In genomic region chr11:405323-405975, GRCh38 we compare ENCODE assay signal across 9 cellular contexts. TPM values are rescaled to one million over a fixed set of nuclear protein-coding genes. Genes with fewer than 3 reads are reported as not detected.
DNase-seq lines count a peak whose midpoint lies in the region; ATAC-seq, FAIRE-seq and TF ChIP-seq lines count a peak whose summit lies in the region.
"Had no signal": no experiment of that assay in that cellular context is flagged by ENCODE, and none has a peak within 500 bp of the region (broad histone marks: within the 10 kb centered on the region; RNA-seq: fewer than 3 reads in every experiment).

No MANE protein-coding gene starts in this region.

- H3K9me3 ChIP-seq in A549 = no peaks in the 10 kb centered on the region
- H3K9me3 ChIP-seq in lower lobe of right lung = no peaks in the 10 kb centered on the region

- H3K27ac ChIP-seq in A549 = peak overlapping the region in 1 of 2 experiments; percentile 93; a peak in 3 of 6 replicates
- H3K27ac ChIP-seq in lower lobe of right lung = no peak overlapping the region

- 0 out of 3 replicates have a peak, but pooled peaks have one; percentile 8 for TF ChIP-seq CTCF in A549 (IDR thresholded peaks at IDR 0.05)
- peak; percentile 19 for TF ChIP-seq CTCF in chondrocyte (IDR thresholded peaks at IDR 0.05)
- TF ChIP-seq CTCF in lower lobe of right lung (IDR thresholded peaks at IDR 0.05) = no peak

- no peak for DNase-seq in A549 (ENCODE audit: low read depth in 1 of 2, low spot score in 1 of 2)
- DNase-seq in chondrocyte (ENCODE audit: low spot score) = no peak
- peak; percentile 60 for DNase-seq in lower lobe of right lung
- no peak for DNase-seq in stimulated activated CD4-positive, alpha-beta T cell treated with anti-CD3 and anti-CD28 coated beads, Interleukin-15, amount 100 ng/mL, for 24 hours
- DNase-seq in HUDEP-2 (lab: John Stamatoyannopoulos, UW; ENCODE audit: unreplicated experiment in 76 of 76) = no peak
- DNase-seq in stimulated activated CD8-positive, alpha-beta memory T cell treated with anti-CD3 and anti-CD28 coated beads, Interleukin-4, amount 100 ng/mL, for 48 hours = no peak

- H3K4me1 Mint-ChIP-seq in IgD-negative memory B cell = peaks cover 0 to 2% (median 2%) of the 10 kb centered on the region in 3 donors
- H3K4me1 Mint-ChIP-seq in chondrocyte (ENCODE audit: low read depth) = peaks cover 8% of the 10 kb centered on the region

- H3K36me3 ChIP-seq in lower lobe of right lung = peaks cover 4% of the 10 kb centered on the region

- no peak for TF ChIP-seq POLR2A in A549 (IDR thresholded peaks at IDR 0.05; ENCODE audit: low read length)

- H3K4me2 ChIP-seq in A549 = peak overlapping the region; percentile 88

- peak in 1 of 2 experiments; percentile 27; a peak in 1 of 5 replicates for TF ChIP-seq RAD21 in A549 (conservative IDR thresholded peaks at IDR 0.05 in 1 of 2, IDR thresholded peaks at IDR 0.05 in 1 of 2)

- TF ChIP-seq EP300 in A549 (IDR thresholded peaks at IDR 0.05) = no peak

- CTCF ChIA-PET in A549 (lab: Yijun Ruan, JAX) = interaction anchor here (0.6 to 9.0 kb wide), 8 partner anchors 9 to 114 kb away, joined by 3 to 112 read pairs (median 4); partner anchors contain the start of genes PTDSS2 and RNH1

- H3K4me3 ChIP-seq in A549 = no peak overlapping the region
- H3K4me3 ChIP-seq in lower lobe of right lung = no peak overlapping the region

- POLR2A ChIA-PET in A549 (lab: Yijun Ruan, JAX) = interaction anchor here (3.3 kb wide), 1 partner anchor 42 kb away, joined by 30 read pairs; no protein-coding TSS in a partner anchor

- intact Hi-C loops in lower lobe of right lung (cut with DNase I) = no loop called here

- H3K4me1 ChIP-seq in A549 (peaks cover 29% of the 10 kb centered on the region), lower lobe of right lung (peaks cover 13% of the 10 kb centered on the region)

- ATAC-seq in A549 (no peak), lower lobe of right lung (no peak), HG03378 (IDR thresholded peaks at IDR 0.05; ENCODE audit: unreplicated experiment) (no peak)

- H3K27me3 Mint-ChIP-seq in IgD-negative memory B cell (peaks cover 5% of the 10 kb centered on the region), chondrocyte (ENCODE audit: low read depth) (no peaks in the 10 kb centered on the region)

- no peak for FAIRE-seq in A549 (lab: Jason Lieb, UNC)

- H3K9me3 Mint-ChIP-seq in IgD-negative memory B cell = no peaks in the 10 kb centered on the region
- H3K9me3 Mint-ChIP-seq in chondrocyte (ENCODE audit: low read depth) = no peaks in the 10 kb centered on the region

- H3K27ac Mint-ChIP-seq in IgD-negative memory B cell = peak overlapping the region in 2 of 3 donors; percentile 59 to 64
- peak overlapping the region; percentile 8 for H3K27ac Mint-ChIP-seq in chondrocyte (ENCODE audit: unreplicated experiment)

- 94% methylated on average over 20 of the region's 21 CpGs for WGBS in A549 (ENCODE audit: missing lambda C conversion rate)

- peak overlapping the region in 1 of 4 donors; percentile 61 for H3K4me3 Mint-ChIP-seq in IgD-negative memory B cell
- H3K4me3 Mint-ChIP-seq in chondrocyte (ENCODE audit: unreplicated experiment) = peak overlapping the region; percentile 60

- H3K27me3 ChIP-seq in lower lobe of right lung (ENCODE audit: low read depth) = no peaks in the 10 kb centered on the region

- H3K36me3 Mint-ChIP-seq in IgD-negative memory B cell (peaks cover 1% of the 10 kb centered on the region), chondrocyte (ENCODE audit: low read depth) (no peaks in the 10 kb centered on the region)

TF ChIP-seq in A549, 52 proteins besides CTCF, POLR2A, EP300 and RAD21 (continues in another document):
- TF ChIP-seq MYC (IDR thresholded peaks at IDR 0.05; ENCODE audit: borderline replicate concordance, low read length) (no peak), RNF2 (IDR thresholded peaks at IDR 0.05; ENCODE audit: borderline replicate concordance, low read depth) (no peak), PBX3 (IDR thresholded peaks at IDR 0.05) (no peak), MAFK (IDR thresholded peaks at IDR 0.05; ENCODE audit: partially characterized antibody) (no peak), ZSCAN20 (CRISPR knock-in tag; IDR thresholded peaks at IDR 0.05) (no peak), TP53 (CRISPR knock-in tag; IDR thresholded peaks at IDR 0.05) (no peak), GATA3 (IDR thresholded peaks at IDR 0.05; ENCODE audit: borderline replicate concordance) (no peak), FOXS1 (CRISPR knock-in tag; IDR thresholded peaks at IDR 0.05) (no peak), HOXB5 (CRISPR knock-in tag; IDR thresholded peaks at IDR 0.05) (no peak), USF2 (IDR thresholded peaks at IDR 0.05) (no peak)
- TF ChIP-seq, protein P1, sequence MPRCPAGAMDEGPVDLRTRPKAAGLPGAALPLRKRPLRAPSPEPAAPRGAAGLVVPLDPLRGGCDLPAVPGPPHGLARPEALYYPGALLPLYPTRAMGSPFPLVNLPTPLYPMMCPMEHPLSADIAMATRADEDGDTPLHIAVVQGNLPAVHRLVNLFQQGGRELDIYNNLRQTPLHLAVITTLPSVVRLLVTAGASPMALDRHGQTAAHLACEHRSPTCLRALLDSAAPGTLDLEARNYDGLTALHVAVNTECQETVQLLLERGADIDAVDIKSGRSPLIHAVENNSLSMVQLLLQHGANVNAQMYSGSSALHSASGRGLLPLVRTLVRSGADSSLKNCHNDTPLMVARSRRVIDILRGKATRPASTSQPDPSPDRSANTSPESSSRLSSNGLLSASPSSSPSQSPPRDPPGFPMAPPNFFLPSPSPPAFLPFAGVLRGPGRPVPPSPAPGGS (IDR thresholded peaks at IDR 0.05) = no peak
- TF ChIP-seq, protein P2, sequence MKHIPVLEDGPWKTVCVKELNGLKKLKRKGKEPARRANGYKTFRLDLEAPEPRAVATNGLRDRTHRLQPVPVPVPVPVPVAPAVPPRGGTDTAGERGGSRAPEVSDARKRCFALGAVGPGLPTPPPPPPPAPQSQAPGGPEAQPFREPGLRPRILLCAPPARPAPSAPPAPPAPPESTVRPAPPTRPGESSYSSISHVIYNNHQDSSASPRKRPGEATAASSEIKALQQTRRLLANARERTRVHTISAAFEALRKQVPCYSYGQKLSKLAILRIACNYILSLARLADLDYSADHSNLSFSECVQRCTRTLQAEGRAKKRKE (CRISPR knock-in tag; IDR thresholded peaks at IDR 0.05; ENCODE audit: low read depth) = no peak

RNA-seq across cellular contexts. Expression of gene SIGIRR, which starts 9.3 kb away (rescaled TPM):
- polyA plus RNA-seq in A549 (2011; rRNA removed) (27.7 and 27.8 TPM in 2 replicates), A549 (2017; fragmentation: RNase III; extraction: RNeasy Plus Mini Kit Qiagen cat#74134 plus additional on column Dnase treatment) (56.6 to 66.4 TPM (median 58.6 TPM) in 3 replicates), IgD-negative memory B cell (130 TPM)
- 72.5 and 84.6 TPM in 2 replicates for polyA plus RNA-seq in A549 (2012; cell fraction: cytosol; rRNA removed)
- 85.6 and 86.4 TPM in 2 replicates for polyA plus RNA-seq in A549 (2012; cell fraction: nucleus; rRNA removed)
- polyA minus RNA-seq in A549 (2011; rRNA and poly(A)+ RNA removed) = 5.3 and 13.2 TPM in 2 replicates
- total RNA-seq in chondrocyte (12.3 to 26.6 TPM (median 25.9 TPM) in 3 replicates), lower lobe of right lung (91.8 TPM)

RNA-seq across cellular contexts. Expression of gene PKP3, which starts 11.4 kb away (rescaled TPM):
- polyA plus RNA-seq in A549 (2011; rRNA removed) = 12.1 and 13.9 TPM in 2 replicates
- 29.6 and 41.7 TPM in 2 replicates for polyA plus RNA-seq in A549 (2012; cell fraction: cytosol; rRNA removed)
- 51.5 and 77.9 TPM in 2 replicates for polyA plus RNA-seq in A549 (2012; cell fraction: nucleus; rRNA removed)
- polyA plus RNA-seq in A549 (2017; fragmentation: RNase III; extraction: RNeasy Plus Mini Kit Qiagen cat#74134 plus additional on column Dnase treatment) = 22.3 to 25.9 TPM (median 23.4 TPM) in 3 replicates
- polyA minus RNA-seq in A549 (2011; rRNA and poly(A)+ RNA removed) = 21.8 and 27.1 TPM in 2 replicates
- polyA plus RNA-seq in IgD-negative memory B cell = not detected
- total RNA-seq in chondrocyte = 0.56 to 0.92 TPM (median 0.85 TPM) in 3 replicates
- 23.1 TPM for total RNA-seq in lower lobe of right lung

RNA-seq across cellular contexts. Expression of gene B4GALNT4, which starts 36.1 kb away (rescaled TPM):
- polyA plus RNA-seq in A549 (2011; rRNA removed) = 5.1 and 5.3 TPM in 2 replicates
- polyA plus RNA-seq in A549 (2012; cell fraction: cytosol; rRNA removed) = 27.5 and 33.3 TPM in 2 replicates
- polyA plus RNA-seq in A549 (2012; cell fraction: nucleus; rRNA removed) = 143 and 178 TPM in 2 replicates
- polyA plus RNA-seq in A549 (2017; fragmentation: RNase III; extraction: RNeasy Plus Mini Kit Qiagen cat#74134 plus additional on column Dnase treatment) = 20.4 to 28.0 TPM (median 27.5 TPM) in 3 replicates
- polyA minus RNA-seq in A549 (2011; rRNA and poly(A)+ RNA removed) = 2.2 and 2.6 TPM in 2 replicates
- not detected for polyA plus RNA-seq in IgD-negative memory B cell
- total RNA-seq in chondrocyte = 37.0 to 39.1 TPM (median 37.2 TPM) in 3 replicates
- total RNA-seq in lower lobe of right lung = 0.38 TPM
- total RNA-seq: mesenteric fat pad had no signal

RNA-seq across cellular contexts. Expression of gene ANO9, which starts 36.4 kb away (rescaled TPM):
- polyA plus RNA-seq in A549 (2011; rRNA removed) (0.66 and 0.70 TPM in 2 replicates), A549 (2017; fragmentation: RNase III; extraction: RNeasy Plus Mini Kit Qiagen cat#74134 plus additional on column Dnase treatment) (0.50 to 0.55 TPM (median 0.51 TPM) in 3 replicates), IgD-negative memory B cell (4.9 TPM)
- 0.26 and 0.32 TPM in 2 replicates for polyA plus RNA-seq in A549 (2012; cell fraction: cytosol; rRNA removed)
- 6.3 and 6.6 TPM in 2 replicates for polyA plus RNA-seq in A549 (2012; cell fraction: nucleus; rRNA removed)
- 0.44 and 0.58 TPM in 2 replicates for polyA minus RNA-seq in A549 (2011; rRNA and poly(A)+ RNA removed)
- total RNA-seq in chondrocyte (not detected in 3 replicates), lower lobe of right lung (21.6 TPM)

RNA-seq across cellular contexts. Expression of gene PTDSS2, which starts 44.6 kb away (rescaled TPM):
- polyA plus RNA-seq in A549 (2011; rRNA removed) = 23.4 and 28.9 TPM in 2 replicates
- 43.5 and 48.7 TPM in 2 replicates for polyA plus RNA-seq in A549 (2012; cell fraction: cytosol; rRNA removed)
- 275 TPM in 2 replicates for polyA plus RNA-seq in A549 (2012; cell fraction: nucleus; rRNA removed)
- 34.3 to 39.4 TPM (median 38.9 TPM) in 3 replicates for polyA plus RNA-seq in A549 (2017; fragmentation: RNase III; extraction: RNeasy Plus Mini Kit Qiagen cat#74134 plus additional on column Dnase treatment)
- 40.7 and 47.5 TPM in 2 replicates for polyA minus RNA-seq in A549 (2011; rRNA and poly(A)+ RNA removed)
- 10.9 TPM for polyA plus RNA-seq in IgD-negative memory B cell
- 30.0 to 32.5 TPM (median 32.0 TPM) in 3 replicates for total RNA-seq in chondrocyte
- 32.9 TPM for total RNA-seq in lower lobe of right lung

Comparison
In these comparisons a context has a peak if more than half of its experiments do, and no peak if none do; other contexts are left out.
1. RNA of gene PKP3, which starts 11.4 kb away (total RNA-seq): 23.1 TPM in lower lobe of right lung (single experiment); 0.56 to 0.92 TPM in chondrocyte; every median in the first group is over 10 times any median in the second.
2. RNA of gene B4GALNT4, which starts 36.1 kb away (total RNA-seq): 37.0 to 39.1 TPM in chondrocyte; 0.38 TPM in lower lobe of right lung (single experiment); every median in the first group is over 10 times any median in the second.